Comparison of ENCODE assay signal across 11 cellular contexts in genomic region chr6:112691289-112691688, GRCh38.
DNase-seq lines count a peak whose midpoint lies in the region; ATAC-seq and TF ChIP-seq lines count a peak whose summit lies in the region.
"Had no signal": no experiment of that assay in that cellular context is flagged by ENCODE, and none has a peak within 500 bp of the region (broad histone marks: within the 10 kb centered on the region; RNA-seq: fewer than 3 reads in every experiment).

No MANE protein-coding gene starts in this region.

- H3K27ac ChIP-seq in GM23248: peak overlapping the region; percentile 47
- no peak overlapping the region for H3K27ac ChIP-seq in RWPE1
- H3K27ac ChIP-seq: skin epidermis had no signal

- peaks cover 21% of the 10 kb centered on the region for H3F3A ChIP-seq in GM23248 (ENCODE audit: insufficient read depth)

- H3K4me1 ChIP-seq in GM23248 (ENCODE audit: insufficient read depth): peaks cover 18% of the 10 kb centered on the region

- intact Hi-C loops in sciatic nerve (cut with DNase I) (no loop called here), posterior cingulate gyrus (cut with DNase I) (no loop called here)

- CTCF ChIA-PET in RWPE1 (lab: Yijun Ruan, JAX): interaction anchor here (0.6 to 0.7 kb wide), 2 partner anchors 8 to 81 kb away, joined by 3 to 4 read pairs; no protein-coding TSS in a partner anchor

- H3K9ac ChIP-seq in GM23248: no peak overlapping the region

- no peak overlapping the region for H2AFZ ChIP-seq in GM23248

- peak overlapping the region; percentile 49 for H3K4me2 ChIP-seq in GM23248 (ENCODE audit: unreplicated experiment)

- H3K9me2 ChIP-seq in GM23248 (ENCODE audit: insufficient read depth): no peaks in the 10 kb centered on the region

- H3K9me3 ChIP-seq in GM23248 (ENCODE audit: low read depth): no peaks in the 10 kb centered on the region

- H3K36me3 ChIP-seq in GM23248 (ENCODE audit: low read depth): no peaks in the 10 kb centered on the region

- POLR2A ChIA-PET in RWPE1 (lab: Yijun Ruan, JAX; ENCODE audit: low non-redundant PET): no interaction called here

- 0 to 8% methylated on average over 1 of the region's 1 CpG for WGBS in GM23248 (ENCODE audit: low coverage in 1 of 2, low lambda C conversion rate in 2 of 2, missing lambda C conversion rate in 2 of 2), 2 experiments

- H3K4me3 ChIP-seq in GM23248: peak overlapping the region; percentile 14; the same call in 1 of the 2 replicates
- no peak overlapping the region for H3K4me3 ChIP-seq in fibroblast of mammary gland (ENCODE audit: control insufficient read depth, low read depth, low read length)
- H3K4me3 ChIP-seq: skin epidermis had no signal

- no peaks in the 10 kb centered on the region for H3K79me2 ChIP-seq in GM23248 (ENCODE audit: insufficient read depth)

- TF ChIP-seq CTCF in RWPE1 (conservative IDR thresholded peaks at IDR 0.05; ENCODE audit: low read depth): no peak
- TF ChIP-seq CTCF in fibroblast of mammary gland (conservative IDR thresholded peaks at IDR 0.05; ENCODE audit: control insufficient read depth, insufficient read depth, low read depth, low read length): no peak

- in situ Hi-C loops in GM23248 (cut with MboI): no loop called here

- no peaks in the 10 kb centered on the region for H3K27me3 ChIP-seq in GM23248 (replicated peaks; ENCODE audit: insufficient read depth)

- peak; percentile 95 for DNase-seq in GM23248
- peak; percentile 66 for DNase-seq in RWPE1 (ENCODE audit: low spot score)
- peak; percentile 93 for DNase-seq in fibroblast of mammary gland (ENCODE audit: low read depth)
- DNase-seq in sciatic nerve (ENCODE audit: low spot score): no peak
- DNase-seq in mesenteric fat pad (ENCODE audit: low spot score): no peak
- DNase-seq in posterior cingulate gyrus: no peak
- no peak for DNase-seq in OCI-M1 (lab: John Stamatoyannopoulos, UW)
- DNase-seq: activated gamma-delta T cell treated with Interleukin-2 at 50 U/mL for 16 hours, MV-4-11 had no signal

- H4K20me1 ChIP-seq in GM23248 (ENCODE audit: insufficient read depth): no peaks in the 10 kb centered on the region

- peak; percentile 77 for ATAC-seq in sciatic nerve
- ATAC-seq: activated CD4-positive, CD25-positive, alpha-beta regulatory T cell treated with anti-CD3 and anti-CD28 coated beads, Interleukin-2, amount 50 U/mL, for 24 hours had no signal

Comparison
In these comparisons a context has a peak if more than half of its experiments do, and no peak if none do; other contexts are left out.
1. DNase-seq: peak in GM23248 (single experiment), RWPE1 (single experiment) and fibroblast of mammary gland (single experiment); none in sciatic nerve (single experiment), mesenteric fat pad (single experiment), posterior cingulate gyrus (0 of 10) and OCI-M1 (single experiment).